In the genomic region with DNA sequence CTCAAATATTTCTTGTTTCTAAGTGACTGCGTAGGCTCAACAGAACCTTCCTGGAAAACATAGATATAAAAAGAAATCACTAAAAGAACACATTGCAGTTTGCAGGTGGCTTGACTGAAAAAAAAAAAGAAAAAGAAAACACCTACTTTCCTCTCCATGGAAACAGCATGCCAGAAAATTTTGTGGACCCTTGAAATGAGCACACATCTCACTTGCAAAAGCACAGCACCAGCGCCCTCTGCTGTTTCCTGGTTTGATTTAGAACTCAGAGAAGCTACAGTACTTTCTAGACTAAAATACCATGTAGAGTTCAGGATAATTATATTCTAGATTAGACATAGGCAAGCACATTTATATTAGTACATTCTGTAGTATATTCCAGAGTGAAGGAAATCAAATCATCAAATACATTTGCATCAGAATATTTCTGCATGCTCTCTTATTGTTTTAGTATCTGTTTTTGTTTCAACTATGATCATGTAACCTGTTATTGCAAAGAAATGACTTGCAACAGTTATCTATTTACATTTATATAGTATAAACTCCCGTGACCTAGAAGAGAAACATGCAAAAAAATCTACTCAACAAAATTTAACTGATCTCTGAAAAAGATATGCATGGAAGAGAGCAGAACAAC, we compare ENCODE assay signal across 8 cellular contexts. TPM values are rescaled to one million over a fixed set of nuclear protein-coding genes. Genes with fewer than 3 reads are reported as not detected.
DNase-seq lines count a peak whose midpoint lies in the region; ATAC-seq, FAIRE-seq and TF ChIP-seq lines count a peak whose summit lies in the region.

No MANE protein-coding gene starts in this region.

- no peaks in the 10 kb centered on the region for H4K20me1 ChIP-seq in MM.1S (ENCODE audit: insufficient read depth, low read length)

- ATAC-seq in Right ventricle myocardium inferior, result no peak
- no peak for ATAC-seq in HG02678 (IDR thresholded peaks at IDR 0.05; ENCODE audit: unreplicated experiment)

- TF ChIP-seq CTCF in MM.1S (IDR thresholded peaks at IDR 0.05; ENCODE audit: low read length), result peak; percentile 58

- H3K4me3 ChIP-seq in MM.1S (ENCODE audit: low read length), result no peak overlapping the region
- no peak overlapping the region for H3K4me3 ChIP-seq in SK-N-MC

- H3K9me2 ChIP-seq in MM.1S (replicated peaks; ENCODE audit: insufficient read depth, low read length), result no peaks in the 10 kb centered on the region

- no peak overlapping the region for H3K4me2 ChIP-seq in MM.1S (ENCODE audit: low read depth, low read length)

- H3K9me3 ChIP-seq in MM.1S (replicated peaks; ENCODE audit: insufficient read depth, low read length) (no peaks in the 10 kb centered on the region), SK-N-MC (ENCODE audit: low read depth, low read length) (no peaks in the 10 kb centered on the region)

- DNase-seq in DMS153 treated with DMSO at 0.1 percent for 48 hours (lab: John Stamatoyannopoulos, UW; ENCODE audit: unreplicated experiment) (peak; percentile 19), MM.1S (peak; percentile 55), SK-N-MC (ENCODE audit: low read depth, low spot score) (peak; percentile 88), Right ventricle myocardium inferior (ENCODE audit: missing footprints) (peak; percentile 77), posterior cingulate gyrus (peak; percentile 40 to 92 (median 82)), urothelium cell line (ENCODE audit: low spot score) (peak; percentile 25)
- peak; percentile 69 for DNase-seq in activated naive CD4-positive, alpha-beta T cell treated with Interleukin-2 at 50 U/mL for 16 hours

- intact Hi-C loops in Right ventricle myocardium inferior (cut with DNase I), result loop anchor here (1.0 to 10.0 kb wide), 3 partner anchors 213 to 730 kb away; a partner anchor contains a TSS
- intact Hi-C loops in posterior cingulate gyrus (cut with DNase I), result loop anchor here (2.0 to 5.0 kb wide), 4 partner anchors 212 to 743 kb away; no protein-coding TSS in a partner anchor

- no peaks in the 10 kb centered on the region for H3K4me1 ChIP-seq in MM.1S (ENCODE audit: low read length)

- FAIRE-seq in urothelium cell line (lab: Jason Lieb, UNC), result no peak

- no peaks in the 10 kb centered on the region for H3K36me3 ChIP-seq in MM.1S (replicated peaks; ENCODE audit: insufficient read depth, low read length)
- H3K36me3 ChIP-seq in SK-N-MC (ENCODE audit: insufficient read depth, low read length), result no peaks in the 10 kb centered on the region

- H3K9ac ChIP-seq in MM.1S (ENCODE audit: low read length) (no peak overlapping the region), SK-N-MC (ENCODE audit: insufficient read length) (no peak overlapping the region)

- no peaks in the 10 kb centered on the region for H3F3A ChIP-seq in MM.1S (ENCODE audit: insufficient read depth, low read length)

- no peak overlapping the region for H2AFZ ChIP-seq in MM.1S (ENCODE audit: low read length)

- H3K27ac ChIP-seq in MM.1S (ENCODE audit: low read length) (no peak overlapping the region), SK-N-MC (no peak overlapping the region)

- no peaks in the 10 kb centered on the region for H3K27me3 ChIP-seq in MM.1S (replicated peaks; ENCODE audit: insufficient read depth, low read length)

- H3K79me2 ChIP-seq in MM.1S (ENCODE audit: low read length), result no peaks in the 10 kb centered on the region

RNA-seq across cellular contexts. Expression of a gene that starts 22.3 kb away (rescaled TPM):
- 30.7 TPM for total RNA-seq in Right ventricle myocardium inferior

Comparison
In these comparisons a context has a peak if more than half of its experiments do, and no peak if none do; other contexts are left out.
1. DNase-seq: peak in every context shown above with its lines; median percentile 88 in SK-N-MC; 82 in posterior cingulate gyrus; 77 in Right ventricle myocardium inferior; 69 in activated naive CD4-positive, alpha-beta T cell treated with Interleukin-2 at 50 U/mL for 16 hours; 55 in MM.1S; 25 in urothelium cell line; 19 in DMS153 treated with DMSO at 0.1 percent for 48 hours.